Comparison of ENCODE assay signal across 9 cellular contexts in the genomic region with DNA sequence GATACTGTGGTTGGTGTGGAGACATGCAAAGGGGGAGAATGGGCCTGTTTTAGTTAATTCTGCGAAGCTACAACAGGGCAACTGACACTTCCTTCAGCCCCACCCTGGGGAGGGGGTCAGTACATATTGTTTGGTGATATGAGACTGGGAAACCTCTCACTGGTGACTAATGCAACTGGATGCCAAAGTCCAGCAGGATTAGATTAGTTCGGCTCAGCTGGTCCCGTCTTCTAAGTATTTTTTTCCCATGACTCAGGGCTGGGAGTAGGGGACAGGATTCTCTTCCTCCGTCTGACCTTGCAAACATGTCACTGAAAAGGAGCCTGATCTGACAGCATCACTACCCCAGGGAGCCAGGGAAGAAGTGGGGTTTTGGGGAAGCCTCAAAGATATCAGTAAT. TPM values are rescaled to one million over a fixed set of nuclear protein-coding genes. Genes with fewer than 3 reads are reported as not detected.
DNase-seq lines count a peak whose midpoint lies in the region; ATAC-seq and TF ChIP-seq lines count a peak whose summit lies in the region.
"Had no signal": no experiment of that assay in that cellular context is flagged by ENCODE, and none has a peak within 500 bp of the region (broad histone marks: within the 10 kb centered on the region; RNA-seq: fewer than 3 reads in every experiment).

No MANE protein-coding gene starts in this region.

- ATAC-seq in HG03196 (IDR thresholded peaks at IDR 0.05; ENCODE audit: unreplicated experiment), result no peak

- peaks cover 10% of the 10 kb centered on the region for H3K36me3 Mint-ChIP-seq in MCF 10A (ENCODE audit: insufficient read depth, unreplicated experiment)

- no peak for TF ChIP-seq POLR2A in breast epithelium (IDR thresholded peaks at IDR 0.05)

- no peaks in the 10 kb centered on the region for H3K27me3 Mint-ChIP-seq in MCF 10A (ENCODE audit: insufficient read depth, unreplicated experiment)

- no TSS peak for BruUV-seq in MCF 10A (replicated peaks; lab: Mats Ljungman, UMichigan)

- DNase-seq in MCF 10A (ENCODE audit: unreplicated experiment), result peak; percentile 95
- DNase-seq in breast epithelium (ENCODE audit: low spot score in 2 of 2), result no peak
- no peak for DNase-seq in coronary artery (ENCODE audit: low spot score)
- DNase-seq in T-helper 2 cell, result no peak
- DNase-seq in SK-N-DZ (ENCODE audit: low spot score), result no peak
- DNase-seq in head of caudate nucleus, result no peak

- TF ChIP-seq CTCF in MCF 10A (IDR thresholded peaks at IDR 0.05; ENCODE audit: unreplicated experiment), result no peak
- TF ChIP-seq CTCF in breast epithelium (IDR thresholded peaks at IDR 0.05), result no peak
- no peak for TF ChIP-seq CTCF in coronary artery (IDR thresholded peaks at IDR 0.05)
- no peak for TF ChIP-seq CTCF in liver (IDR thresholded peaks at IDR 0.05; ENCODE audit: low read depth, low read length, missing input control)

- no peaks in the 10 kb centered on the region for H3K27me3 ChIP-seq in breast epithelium
- H3K27me3 ChIP-seq in liver (ENCODE audit: control insufficient read depth in 4 of 4, insufficient read depth in 4 of 4, low read length in 3 of 4), result no peaks in the 10 kb centered on the region

- no peaks in the 10 kb centered on the region for H3K9me3 ChIP-seq in breast epithelium
- no peaks in the 10 kb centered on the region for H3K9me3 ChIP-seq in liver (ENCODE audit: control insufficient read depth in 4 of 4, low read length in 3 of 4)
- H3K9me3 ChIP-seq: prostate gland had no signal

- H3K4me3 Mint-ChIP-seq in MCF 10A (ENCODE audit: unreplicated experiment), result peak overlapping the region; percentile 2

- H3K27ac ChIP-seq in breast epithelium (no peak overlapping the region), coronary artery (peak overlapping the region; percentile 26 to 85), liver (ENCODE audit: low read depth in 1 of 2, low read length in 2 of 2) (no peak overlapping the region)

- H3K4me1 ChIP-seq in breast epithelium (peaks cover 0 to 6% of the 10 kb centered on the region in 2 donors), liver (ENCODE audit: control insufficient read depth in 4 of 4, insufficient read depth in 4 of 4, low read length in 3 of 4) (peaks cover 4 to 22% (median 12%) of the 10 kb centered on the region in 4 donors)

- CTCF ChIA-PET in MCF 10A (lab: Yijun Ruan, JAX), result interaction anchor here (0.9 to 47.3 kb wide), 7 partner anchors 9 to 208 kb away, joined by 4 to 1037 read pairs (median 6); partner anchors contain the start of gene PLXNA2

- 62% methylated on average over 4 of the region's 4 CpGs for WGBS in liver

- H3K9ac ChIP-seq in liver (ENCODE audit: low read depth in 1 of 2, low read length in 2 of 2), result no peak overlapping the region

- H3K4me3 ChIP-seq in breast epithelium (no peak overlapping the region), coronary artery (no peak overlapping the region), liver (ENCODE audit: low read depth in 1 of 3, low read length in 3 of 3) (no peak overlapping the region)
- H3K4me3 ChIP-seq: prostate gland had no signal

- no peaks in the 10 kb centered on the region for H3K36me3 ChIP-seq in breast epithelium
- peaks cover 0 to 3% (median 0%) of the 10 kb centered on the region in 4 donors for H3K36me3 ChIP-seq in liver (ENCODE audit: control insufficient read depth in 4 of 4, insufficient read depth in 3 of 4, low read depth in 1 of 4, low read length in 3 of 4)
- H3K36me3 ChIP-seq: prostate gland had no signal

- intact Hi-C loops in MCF 10A (cut with micrococcal nuclease) (no loop called here), breast epithelium (cut with DNase I; ENCODE audit: low total_unique reads) (no loop called here), head of caudate nucleus (cut with DNase I) (no loop called here)

- TF ChIP-seq RAD21 in liver (IDR thresholded peaks at IDR 0.05), result peak in 1 of 2 donors; percentile 15

- H3K4me1 Mint-ChIP-seq in MCF 10A (ENCODE audit: insufficient read depth, unreplicated experiment), result peaks cover 21% of the 10 kb centered on the region

- H3K9me3 Mint-ChIP-seq in MCF 10A (ENCODE audit: unreplicated experiment), result no peaks in the 10 kb centered on the region

- POLR2A ChIA-PET in MCF 10A (lab: Yijun Ruan, JAX), result interaction anchor here (0.6 to 13.7 kb wide), 9 partner anchors 12 to 1182 kb away, joined by 3 to 219 read pairs (median 22); partner anchors contain the start of gene PLXNA2

- H3K27ac Mint-ChIP-seq in MCF 10A (ENCODE audit: low read depth, unreplicated experiment), result peak overlapping the region; percentile 32

TF ChIP-seq in liver, 16 proteins besides CTCF, POLR2A, EP300 and RAD21:
- TF ChIP-seq FOXA1 (IDR thresholded peaks at IDR 0.05), result no peak
- no peak for TF ChIP-seq YY1 (IDR thresholded peaks at IDR 0.05)
- peak; percentile 20 for TF ChIP-seq SP1 (IDR thresholded peaks at IDR 0.05)
- TF ChIP-seq RXRA (IDR thresholded peaks at IDR 0.05), result no peak
- TF ChIP-seq FOXA2 (IDR thresholded peaks at IDR 0.05), result no peak
- TF ChIP-seq TAF1 (conservative IDR thresholded peaks at IDR 0.05), result no peak
- TF ChIP-seq HNF4A (conservative IDR thresholded peaks at IDR 0.05), result peak in 1 of 2 donors; percentile 7
- TF ChIP-seq HNF4G (IDR thresholded peaks at IDR 0.05), result no peak
- TF ChIP-seq, protein P1, sequence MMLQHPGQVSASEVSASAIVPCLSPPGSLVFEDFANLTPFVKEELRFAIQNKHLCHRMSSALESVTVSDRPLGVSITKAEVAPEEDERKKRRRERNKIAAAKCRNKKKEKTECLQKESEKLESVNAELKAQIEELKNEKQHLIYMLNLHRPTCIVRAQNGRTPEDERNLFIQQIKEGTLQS (IDR thresholded peaks at IDR 0.05), result no peak
- TF ChIP-seq JUND (IDR thresholded peaks at IDR 0.05), result peak in 1 of 2 donors; percentile 49
- TF ChIP-seq EGR1 (IDR thresholded peaks at IDR 0.05; ENCODE audit: low read depth in 2 of 2), result no peak
- no peak for TF ChIP-seq GABPA (IDR thresholded peaks at IDR 0.05 in 1 of 2, conservative IDR thresholded peaks at IDR 0.05 in 1 of 2)
- TF ChIP-seq, protein P2, sequence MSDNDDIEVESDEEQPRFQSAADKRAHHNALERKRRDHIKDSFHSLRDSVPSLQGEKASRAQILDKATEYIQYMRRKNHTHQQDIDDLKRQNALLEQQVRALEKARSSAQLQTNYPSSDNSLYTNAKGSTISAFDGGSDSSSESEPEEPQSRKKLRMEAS (IDR thresholded peaks at IDR 0.05), result no peak
- TF ChIP-seq NR2F2 (IDR thresholded peaks at IDR 0.05), result peak; percentile 20

RNA-seq across cellular contexts. Expression of gene PLXNA2, which starts 42.9 kb away (rescaled TPM):
- 59.2 and 69.7 TPM in 2 replicates for total RNA-seq in MCF 10A (2022)
- total RNA-seq in breast epithelium, result 10 to 100 TPM; 11.3 to 18.2 (median 11.5) TPM
- 1 to 10 TPM; 2.8 to 9.2 TPM for total RNA-seq in liver
- 1 to 10 TPM; 1.8 to 2.7 TPM for polyA plus RNA-seq in liver
- polyA plus RNA-seq in SK-N-DZ (2014; cell fraction: cytosol; rRNA removed), result 6.0 and 6.3 TPM in 2 replicates
- 16.3 and 61.2 TPM in 2 replicates for polyA plus RNA-seq in SK-N-DZ (2014; cell fraction: nucleus; rRNA removed)

Comparison
In these comparisons a context has a peak if more than half of its experiments do, and no peak if none do; other contexts are left out.
1. H3K27ac ChIP-seq: peak in coronary artery (2 of 2); none in breast epithelium (0 of 2) and liver (0 of 2).